ENCODE assay signal across 1 cellular context in the genomic region with DNA sequence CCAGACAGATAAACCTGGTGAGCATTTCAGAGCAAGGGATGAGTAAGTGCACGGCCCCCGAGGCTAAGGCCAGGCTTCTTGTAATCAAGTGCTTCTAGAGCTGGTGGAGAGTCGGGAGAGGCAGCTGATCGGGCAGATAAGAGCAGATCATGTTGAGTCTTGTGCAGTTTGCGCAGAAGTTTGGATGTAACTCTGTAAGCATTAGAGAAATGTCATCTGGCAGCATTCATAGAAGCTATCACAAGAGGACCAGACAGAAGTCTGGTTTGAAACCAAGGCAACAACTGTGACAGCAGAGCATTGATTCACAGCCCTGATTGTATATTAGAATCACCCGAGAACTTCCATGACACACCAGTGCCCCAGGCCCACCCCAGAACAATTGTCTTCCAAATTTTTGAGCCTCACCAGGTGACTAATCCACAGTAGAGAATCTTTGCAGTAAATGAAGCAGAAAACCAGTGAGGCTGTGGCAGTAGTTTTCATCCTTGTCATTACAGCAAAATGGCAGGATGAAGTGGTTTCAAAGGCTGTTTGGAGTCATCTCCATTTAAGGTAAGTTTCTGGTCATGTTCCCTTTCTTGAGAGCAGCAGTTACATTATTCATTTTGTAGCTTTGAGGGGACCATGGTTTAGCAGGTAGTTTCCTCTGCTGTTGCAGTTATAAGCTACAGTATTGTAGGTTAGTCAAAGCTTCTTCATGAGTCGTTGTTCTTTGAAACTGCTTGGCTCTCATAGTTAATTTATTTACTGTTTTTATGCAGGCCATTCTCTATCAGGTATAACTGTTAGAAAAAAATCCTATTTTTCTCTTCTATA.
TF ChIP-seq lines count a peak whose summit lies in the region.

No MANE protein-coding gene starts in this region.

TF ChIP-seq in HEK293, 187 proteins besides CTCF, POLR2A, EP300 and RAD21 (continued from another document):
- TF ChIP-seq, protein P1, sequence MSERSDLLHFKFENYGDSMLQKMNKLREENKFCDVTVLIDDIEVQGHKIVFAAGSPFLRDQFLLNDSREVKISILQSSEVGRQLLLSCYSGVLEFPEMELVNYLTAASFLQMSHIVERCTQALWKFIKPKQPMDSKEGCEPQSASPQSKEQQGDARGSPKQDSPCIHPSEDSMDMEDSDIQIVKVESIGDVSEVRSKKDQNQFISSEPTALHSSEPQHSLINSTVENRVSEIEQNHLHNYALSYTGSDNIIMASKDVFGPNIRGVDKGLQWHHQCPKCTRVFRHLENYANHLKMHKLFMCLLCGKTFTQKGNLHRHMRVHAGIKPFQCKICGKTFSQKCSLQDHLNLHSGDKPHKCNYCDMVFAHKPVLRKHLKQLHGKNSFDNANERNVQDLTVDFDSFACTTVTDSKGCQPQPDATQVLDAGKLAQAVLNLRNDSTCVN (tag by site-specific recombination; optimal IDR thresholded peaks at IDR 0.05), result no peak
- TF ChIP-seq ZNF155 (tag by site-specific recombination; IDR thresholded peaks at IDR 0.05) (no peak), ZNF248 (tag by site-specific recombination; IDR thresholded peaks at IDR 0.05) (no peak), ZNF558 (tag by site-specific recombination; IDR thresholded peaks at IDR 0.05) (0 out of 2 replicates have a peak, but pooled peaks have one; percentile 43), WT1 (tag by site-specific recombination; IDR thresholded peaks at IDR 0.05) (peak; percentile 66), ZNF629 (tag by site-specific recombination; IDR thresholded peaks at IDR 0.05) (peak; percentile 80), ZNF24 (tag by site-specific recombination; IDR thresholded peaks at IDR 0.05) (0 out of 2 replicates have a peak, but pooled peaks have one; percentile 36), ZNF658 (tag by site-specific recombination; IDR thresholded peaks at IDR 0.05) (no peak), ZNF112 (tag by site-specific recombination; IDR thresholded peaks at IDR 0.05) (no peak), ZNF843 (tag by site-specific recombination; IDR thresholded peaks at IDR 0.05) (peak; percentile 79; the same call in 1 of the 2 replicates), ZSCAN30 (tag by site-specific recombination; IDR thresholded peaks at IDR 0.05) (peak; percentile 16; the same call in 1 of the 2 replicates), SETDB1 (IDR thresholded peaks at IDR 0.05; ENCODE audit: insufficient read length, low read length) (no peak), ZNF792 (tag by site-specific recombination; IDR thresholded peaks at IDR 0.05) (0 out of 2 replicates have a peak, but pooled peaks have one; percentile 28), ZNF23 (tag by site-specific recombination; IDR thresholded peaks at IDR 0.05; ENCODE audit: borderline replicate concordance) (no peak), ZNF549 (tag by site-specific recombination; IDR thresholded peaks at IDR 0.05) (no peak)
- TF ChIP-seq, protein P2, sequence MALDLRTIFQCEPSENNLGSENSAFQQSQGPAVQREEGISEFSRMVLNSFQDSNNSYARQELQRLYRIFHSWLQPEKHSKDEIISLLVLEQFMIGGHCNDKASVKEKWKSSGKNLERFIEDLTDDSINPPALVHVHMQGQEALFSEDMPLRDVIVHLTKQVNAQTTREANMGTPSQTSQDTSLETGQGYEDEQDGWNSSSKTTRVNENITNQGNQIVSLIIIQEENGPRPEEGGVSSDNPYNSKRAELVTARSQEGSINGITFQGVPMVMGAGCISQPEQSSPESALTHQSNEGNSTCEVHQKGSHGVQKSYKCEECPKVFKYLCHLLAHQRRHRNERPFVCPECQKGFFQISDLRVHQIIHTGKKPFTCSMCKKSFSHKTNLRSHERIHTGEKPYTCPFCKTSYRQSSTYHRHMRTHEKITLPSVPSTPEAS (tag by site-specific recombination; IDR thresholded peaks at IDR 0.05), result no peak
- TF ChIP-seq, protein P3, sequence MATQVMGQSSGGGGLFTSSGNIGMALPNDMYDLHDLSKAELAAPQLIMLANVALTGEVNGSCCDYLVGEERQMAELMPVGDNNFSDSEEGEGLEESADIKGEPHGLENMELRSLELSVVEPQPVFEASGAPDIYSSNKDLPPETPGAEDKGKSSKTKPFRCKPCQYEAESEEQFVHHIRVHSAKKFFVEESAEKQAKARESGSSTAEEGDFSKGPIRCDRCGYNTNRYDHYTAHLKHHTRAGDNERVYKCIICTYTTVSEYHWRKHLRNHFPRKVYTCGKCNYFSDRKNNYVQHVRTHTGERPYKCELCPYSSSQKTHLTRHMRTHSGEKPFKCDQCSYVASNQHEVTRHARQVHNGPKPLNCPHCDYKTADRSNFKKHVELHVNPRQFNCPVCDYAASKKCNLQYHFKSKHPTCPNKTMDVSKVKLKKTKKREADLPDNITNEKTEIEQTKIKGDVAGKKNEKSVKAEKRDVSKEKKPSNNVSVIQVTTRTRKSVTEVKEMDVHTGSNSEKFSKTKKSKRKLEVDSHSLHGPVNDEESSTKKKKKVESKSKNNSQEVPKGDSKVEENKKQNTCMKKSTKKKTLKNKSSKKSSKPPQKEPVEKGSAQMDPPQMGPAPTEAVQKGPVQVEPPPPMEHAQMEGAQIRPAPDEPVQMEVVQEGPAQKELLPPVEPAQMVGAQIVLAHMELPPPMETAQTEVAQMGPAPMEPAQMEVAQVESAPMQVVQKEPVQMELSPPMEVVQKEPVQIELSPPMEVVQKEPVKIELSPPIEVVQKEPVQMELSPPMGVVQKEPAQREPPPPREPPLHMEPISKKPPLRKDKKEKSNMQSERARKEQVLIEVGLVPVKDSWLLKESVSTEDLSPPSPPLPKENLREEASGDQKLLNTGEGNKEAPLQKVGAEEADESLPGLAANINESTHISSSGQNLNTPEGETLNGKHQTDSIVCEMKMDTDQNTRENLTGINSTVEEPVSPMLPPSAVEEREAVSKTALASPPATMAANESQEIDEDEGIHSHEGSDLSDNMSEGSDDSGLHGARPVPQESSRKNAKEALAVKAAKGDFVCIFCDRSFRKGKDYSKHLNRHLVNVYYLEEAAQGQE (tag by site-specific recombination; IDR thresholded peaks at IDR 0.05), result no peak
- TF ChIP-seq, protein P4, sequence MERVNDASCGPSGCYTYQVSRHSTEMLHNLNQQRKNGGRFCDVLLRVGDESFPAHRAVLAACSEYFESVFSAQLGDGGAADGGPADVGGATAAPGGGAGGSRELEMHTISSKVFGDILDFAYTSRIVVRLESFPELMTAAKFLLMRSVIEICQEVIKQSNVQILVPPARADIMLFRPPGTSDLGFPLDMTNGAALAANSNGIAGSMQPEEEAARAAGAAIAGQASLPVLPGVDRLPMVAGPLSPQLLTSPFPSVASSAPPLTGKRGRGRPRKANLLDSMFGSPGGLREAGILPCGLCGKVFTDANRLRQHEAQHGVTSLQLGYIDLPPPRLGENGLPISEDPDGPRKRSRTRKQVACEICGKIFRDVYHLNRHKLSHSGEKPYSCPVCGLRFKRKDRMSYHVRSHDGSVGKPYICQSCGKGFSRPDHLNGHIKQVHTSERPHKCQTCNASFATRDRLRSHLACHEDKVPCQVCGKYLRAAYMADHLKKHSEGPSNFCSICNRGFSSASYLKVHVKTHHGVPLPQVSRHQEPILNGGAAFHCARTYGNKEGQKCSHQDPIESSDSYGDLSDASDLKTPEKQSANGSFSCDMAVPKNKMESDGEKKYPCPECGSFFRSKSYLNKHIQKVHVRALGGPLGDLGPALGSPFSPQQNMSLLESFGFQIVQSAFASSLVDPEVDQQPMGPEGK (tag by site-specific recombination; IDR thresholded peaks at IDR 0.05), result peak; percentile 40; the same call in 1 of the 2 replicates
- TF ChIP-seq, protein P5, sequence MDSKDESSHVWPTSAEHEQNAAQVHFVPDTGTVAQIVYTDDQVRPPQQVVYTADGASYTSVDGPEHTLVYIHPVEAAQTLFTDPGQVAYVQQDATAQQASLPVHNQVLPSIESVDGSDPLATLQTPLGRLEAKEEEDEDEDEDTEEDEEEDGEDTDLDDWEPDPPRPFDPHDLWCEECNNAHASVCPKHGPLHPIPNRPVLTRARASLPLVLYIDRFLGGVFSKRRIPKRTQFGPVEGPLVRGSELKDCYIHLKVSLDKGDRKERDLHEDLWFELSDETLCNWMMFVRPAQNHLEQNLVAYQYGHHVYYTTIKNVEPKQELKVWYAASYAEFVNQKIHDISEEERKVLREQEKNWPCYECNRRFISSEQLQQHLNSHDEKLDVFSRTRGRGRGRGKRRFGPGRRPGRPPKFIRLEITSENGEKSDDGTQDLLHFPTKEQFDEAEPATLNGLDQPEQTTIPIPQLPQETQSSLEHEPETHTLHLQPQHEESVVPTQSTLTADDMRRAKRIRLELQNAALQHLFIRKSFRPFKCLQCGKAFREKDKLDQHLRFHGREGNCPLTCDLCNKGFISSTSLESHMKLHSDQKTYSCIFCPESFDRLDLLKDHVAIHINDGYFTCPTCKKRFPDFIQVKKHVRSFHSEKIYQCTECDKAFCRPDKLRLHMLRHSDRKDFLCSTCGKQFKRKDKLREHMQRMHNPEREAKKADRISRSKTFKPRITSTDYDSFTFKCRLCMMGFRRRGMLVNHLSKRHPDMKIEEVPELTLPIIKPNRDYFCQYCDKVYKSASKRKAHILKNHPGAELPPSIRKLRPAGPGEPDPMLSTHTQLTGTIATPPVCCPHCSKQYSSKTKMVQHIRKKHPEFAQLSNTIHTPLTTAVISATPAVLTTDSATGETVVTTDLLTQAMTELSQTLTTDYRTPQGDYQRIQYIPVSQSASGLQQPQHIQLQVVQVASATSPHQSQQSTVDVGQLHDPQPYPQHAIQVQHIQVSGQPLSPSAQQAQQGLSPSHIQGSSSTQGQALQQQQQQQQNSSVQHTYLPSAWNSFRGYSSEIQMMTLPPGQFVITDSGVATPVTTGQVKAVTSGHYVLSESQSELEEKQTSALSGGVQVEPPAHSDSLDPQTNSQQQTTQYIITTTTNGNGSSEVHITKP (tag by site-specific recombination; IDR thresholded peaks at IDR 0.05), result peak; percentile 34; the same call in 1 of the 2 replicates
- TF ChIP-seq, protein P6, sequence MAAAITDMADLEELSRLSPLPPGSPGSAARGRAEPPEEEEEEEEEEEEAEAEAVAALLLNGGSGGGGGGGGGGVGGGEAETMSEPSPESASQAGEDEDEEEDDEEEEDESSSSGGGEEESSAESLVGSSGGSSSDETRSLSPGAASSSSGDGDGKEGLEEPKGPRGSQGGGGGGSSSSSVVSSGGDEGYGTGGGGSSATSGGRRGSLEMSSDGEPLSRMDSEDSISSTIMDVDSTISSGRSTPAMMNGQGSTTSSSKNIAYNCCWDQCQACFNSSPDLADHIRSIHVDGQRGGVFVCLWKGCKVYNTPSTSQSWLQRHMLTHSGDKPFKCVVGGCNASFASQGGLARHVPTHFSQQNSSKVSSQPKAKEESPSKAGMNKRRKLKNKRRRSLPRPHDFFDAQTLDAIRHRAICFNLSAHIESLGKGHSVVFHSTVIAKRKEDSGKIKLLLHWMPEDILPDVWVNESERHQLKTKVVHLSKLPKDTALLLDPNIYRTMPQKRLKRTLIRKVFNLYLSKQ (tag by site-specific recombination; IDR thresholded peaks at IDR 0.05; ENCODE audit: borderline replicate concordance), result no peak
